8 cellular contexts compared by ENCODE assay signal in genomic region chrX:40145670-40146470, GRCh38. TPM values are rescaled to one million over a fixed set of nuclear protein-coding genes. Genes with fewer than 3 reads are reported as not detected.
DNase-seq lines count a peak whose midpoint lies in the region; ATAC-seq and TF ChIP-seq lines count a peak whose summit lies in the region.

No MANE protein-coding gene starts in this region.

- H3K27me3 Mint-ChIP-seq in nephron (ENCODE audit: low read depth) = peaks cover 23% of the 10 kb centered on the region

- H3K9me3 ChIP-seq in BE2C = no peaks in the 10 kb centered on the region
- H3K9me3 ChIP-seq in Loucy (ENCODE audit: insufficient read depth, low read depth, low read length) = no peaks in the 10 kb centered on the region
- no peaks in the 10 kb centered on the region for H3K9me3 ChIP-seq in endocrine pancreas (ENCODE audit: control insufficient read depth, low read length)

- H3K9me2 ChIP-seq in Loucy (replicated peaks; ENCODE audit: low read depth, low read length) = no peaks in the 10 kb centered on the region

- peak overlapping the region; percentile 96 for H3K9ac ChIP-seq in Loucy (ENCODE audit: low read depth, low read length, poor library complexity, severe bottlenecking)
- peak overlapping the region; percentile 57 for H3K9ac ChIP-seq in endocrine pancreas (ENCODE audit: control insufficient read depth, insufficient read depth, low read length)

- H3K9me3 Mint-ChIP-seq in nephron = peaks cover 2% of the 10 kb centered on the region

- no peaks in the 10 kb centered on the region for H3K36me3 ChIP-seq in BE2C
- H3K36me3 ChIP-seq in Loucy (ENCODE audit: insufficient read depth, low read length) = no peaks in the 10 kb centered on the region
- no peaks in the 10 kb centered on the region for H3K36me3 ChIP-seq in endocrine pancreas (ENCODE audit: control insufficient read depth, insufficient read depth, low read length)

- H3K4me3 Mint-ChIP-seq in nephron = peak overlapping the region; percentile 78 to 83 (median 83)

- TF ChIP-seq CTCF in BE2C (IDR thresholded peaks at IDR 0.05; ENCODE audit: low read depth, low read length) = no peak
- no peak for TF ChIP-seq CTCF in Loucy (conservative IDR thresholded peaks at IDR 0.05; ENCODE audit: low read length)
- no peak for TF ChIP-seq CTCF in nephron (IDR thresholded peaks at IDR 0.05; ENCODE audit: unreplicated experiment in 3 of 3)

- H3K4me2 ChIP-seq in Loucy (ENCODE audit: low read depth, low read length, poor library complexity, severe bottlenecking) = peak overlapping the region; percentile 87

- peaks cover 3% of the 10 kb centered on the region for H4K20me1 ChIP-seq in Loucy (ENCODE audit: insufficient read depth, low read length, poor library complexity, severe bottlenecking)

- H3K27me3 ChIP-seq in BE2C (no peaks in the 10 kb centered on the region), Loucy (ENCODE audit: insufficient read depth, low read length, poor library complexity, severe bottlenecking) (no peaks in the 10 kb centered on the region), endocrine pancreas (ENCODE audit: control insufficient read depth, insufficient read depth, low read length) (no peaks in the 10 kb centered on the region)

- no peaks in the 10 kb centered on the region; the same call in 1 of the 2 replicates for H3K4me1 ChIP-seq in BE2C
- H3K4me1 ChIP-seq in Loucy (ENCODE audit: insufficient read depth, low read length, poor library complexity, severe bottlenecking) = peaks cover 56% of the 10 kb centered on the region
- H3K4me1 ChIP-seq in endocrine pancreas (ENCODE audit: control insufficient read depth, insufficient read depth, low read length) = no peaks in the 10 kb centered on the region

- no peak overlapping the region for H2AFZ ChIP-seq in Loucy (ENCODE audit: low read length)

- no peak for ATAC-seq in GM21528 (IDR thresholded peaks at IDR 0.05; ENCODE audit: low FRiP score, unreplicated experiment)

- H3K4me3 ChIP-seq in BE2C (ENCODE audit: low read depth, low read length) = peak overlapping the region; percentile 59
- H3K4me3 ChIP-seq in Loucy (ENCODE audit: low read length, poor library complexity, severe bottlenecking) = peak overlapping the region; percentile 77
- no peak overlapping the region for H3K4me3 ChIP-seq in endocrine pancreas (ENCODE audit: control insufficient read depth, insufficient read depth, low read length)

- H3K36me3 Mint-ChIP-seq in nephron (ENCODE audit: low read depth) = peaks cover 5% of the 10 kb centered on the region

- peaks cover 70% of the 10 kb centered on the region for H3K4me1 Mint-ChIP-seq in nephron

- peak overlapping the region in 2 of 3 experiments; percentile 53 to 75 for H3K27ac Mint-ChIP-seq in nephron

- H3F3A ChIP-seq in Loucy (ENCODE audit: low read depth) = no peaks in the 10 kb centered on the region

- DNase-seq in BE2C (no peak), NCI-H1930 (lab: John Stamatoyannopoulos, UW) (no peak), SK-N-DZ (ENCODE audit: low spot score) (no peak)
- DNase-seq in stimulated activated CD8-positive, alpha-beta memory T cell treated with anti-CD3 and anti-CD28 coated beads, Interleukin-4, amount 100 ng/mL, for 48 hours = no peak

- peaks cover 86% of the 10 kb centered on the region for H3K79me2 ChIP-seq in Loucy (ENCODE audit: insufficient read depth, low read length)

RNA-seq across cellular contexts. Expression of gene BCOR, which starts 48.1 kb away (rescaled TPM):
- polyA plus RNA-seq in BE2C (2012; ENCODE audit: insufficient read depth, insufficient read length, low read depth) = 61.8 TPM
- 54.9 and 65.2 TPM in 2 replicates for polyA plus RNA-seq in SK-N-DZ (2014; cell fraction: cytosol; rRNA removed)
- polyA plus RNA-seq in SK-N-DZ (2014; cell fraction: nucleus; rRNA removed) = 40.2 and 73.5 TPM in 2 replicates
